ENCODE assay signal across 21 cellular contexts in the genomic region with DNA sequence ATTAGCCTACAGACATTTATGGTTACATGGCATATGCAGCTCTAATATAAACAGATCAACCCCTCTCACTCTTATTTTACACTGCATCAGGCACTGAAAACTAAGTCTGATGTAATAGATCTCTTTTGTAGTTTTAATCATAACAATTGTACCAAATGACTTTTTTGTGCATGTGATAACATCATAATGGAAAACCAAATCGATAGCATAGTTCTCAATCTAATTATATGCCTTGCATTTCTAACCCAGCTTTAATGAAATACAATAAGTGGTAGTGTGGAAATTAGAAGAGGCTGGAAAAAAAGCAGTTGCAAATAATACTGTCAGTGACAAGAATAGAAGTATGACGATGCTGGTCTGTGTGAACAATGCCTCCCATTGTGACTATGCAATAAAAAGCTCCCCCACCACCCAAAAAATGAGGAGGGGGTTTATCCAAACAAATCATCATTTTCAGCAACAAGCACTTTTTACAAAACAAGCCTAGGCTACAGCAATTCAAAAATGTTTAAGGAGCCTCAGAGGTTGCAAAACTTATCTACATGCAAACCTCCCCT.
"Had no signal": no experiment of that assay in that cellular context is flagged by ENCODE, and none has a peak within 500 bp of the region (broad histone marks: within the 10 kb centered on the region; RNA-seq: fewer than 3 reads in every experiment).

No MANE protein-coding gene starts in this region.

- H3K4me2 ChIP-seq: hepatocyte had no signal

- H3K4me1 ChIP-seq: ascending aorta, breast epithelium, right lobe of liver, stomach had no signal

- H3K9me3 ChIP-seq: ascending aorta, ovary, right lobe of liver had no signal

- ATAC-seq: activated CD8-positive, alpha-beta T cell treated with anti-CD3 and anti-CD28 coated beads for 36 hours; left cardiac atrium; naive thymus-derived CD8-positive, alpha-beta T cell; right lobe of liver; stimulated activated effector memory CD8-positive, alpha-beta T cell treated with anti-CD3 and anti-CD28 coated beads, Interleukin-12 subunit alpha, Interleukin-12 subunit beta, amount 100 ng/mL, for 72 hours had no signal

- H3K36me3 ChIP-seq: ascending aorta, breast epithelium, ovary, right lobe of liver, stomach had no signal

- DNase-seq: activated CD4-positive, alpha-beta T cell treated with anti-CD3 and anti-CD28 coated beads, Interleukin-2, amount 10 ng/mL, durations not matched to agents 24 days and 14 days; activated CD8-positive, alpha-beta T cell treated with anti-CD3 and anti-CD28 coated beads for 36 hours; activated naive CD4-positive, alpha-beta T cell treated with anti-CD3 and anti-CD28 coated beads for 36 hours; activated T-cell treated with anti-CD3 and anti-CD28 coated beads, Interleukin-2, amount 50 U/mL, for 1 hour; cerebellar nuclear complex; cortex of kidney; effector memory CD4-positive, alpha-beta T cell; left cardiac atrium; mesendoderm; naive thymus-derived CD8-positive, alpha-beta T cell; ovary; right lobe of liver; small intestine; stimulated activated CD4-positive, alpha-beta T cell treated with anti-CD3 and anti-CD28 coated beads, Interleukin-15, amount 100 ng/mL, for 24 hours; stimulated activated CD4-positive, alpha-beta T cell treated with anti-CD3 and anti-CD28 coated beads, Interleukin-4, amount 100 ng/mL, for 1 hour; stomach had no signal

- FAIRE-seq: islet of Langerhans, small intestine had no signal

- H2AFZ ChIP-seq: hepatocyte had no signal

- H3K4me3 ChIP-seq: ascending aorta, breast epithelium, hepatocyte, ovary, right lobe of liver, stomach had no signal

- H3K27me3 ChIP-seq: ascending aorta, breast epithelium, hepatocyte, ovary, right lobe of liver, stomach had no signal

- H3K27ac ChIP-seq: ascending aorta, breast epithelium, hepatocyte, ovary, right lobe of liver, stomach had no signal

- H3K79me2 ChIP-seq: hepatocyte had no signal
